In genomic region chr16:20740901-20741491, GRCh38 we compare ENCODE assay signal across 8 cellular contexts. TPM values are rescaled to one million over a fixed set of nuclear protein-coding genes. Genes with fewer than 3 reads are reported as not detected.
DNase-seq lines count a peak whose midpoint lies in the region; ATAC-seq and TF ChIP-seq lines count a peak whose summit lies in the region.

No MANE protein-coding gene starts in this region.

- ATAC-seq in GM19025 (IDR thresholded peaks at IDR 0.05; ENCODE audit: low read depth, unreplicated experiment) (peak; percentile 74), HG03175 (IDR thresholded peaks at IDR 0.05; ENCODE audit: unreplicated experiment) (peak; percentile 83)
- ATAC-seq in activated CD4-positive, alpha-beta T cell treated with anti-CD3 and anti-CD28 coated beads for 36 hours: peak; percentile 87

- peaks cover 32% of the 10 kb centered on the region for H3K4me1 Mint-ChIP-seq in activated CD4-positive, alpha-beta T cell treated with anti-CD3 and anti-CD28 coated beads for 36 hours
- peaks cover 20% of the 10 kb centered on the region for H3K4me1 Mint-ChIP-seq in chondrocyte (ENCODE audit: low read depth)

- POLR2A ChIA-PET in activated CD4-positive, alpha-beta T cell treated with anti-CD3 and anti-CD28 coated beads for 36 hours (lab: Charles Lee): interaction anchor here (0.6 to 1.5 kb wide), 2 partner anchors 133 to 1951 kb away, joined by 4 to 5 read pairs; partner anchors contain the start of gene RPS15A

- no peak for TF ChIP-seq CTCF in AG10803 (conservative IDR thresholded peaks at IDR 0.05; ENCODE audit: low read length)
- TF ChIP-seq CTCF in chondrocyte (IDR thresholded peaks at IDR 0.05): no peak

- no peaks in the 10 kb centered on the region for H3K9me3 Mint-ChIP-seq in activated CD4-positive, alpha-beta T cell treated with anti-CD3 and anti-CD28 coated beads for 36 hours (ENCODE audit: low read depth)
- H3K9me3 Mint-ChIP-seq in chondrocyte (ENCODE audit: low read depth): no peaks in the 10 kb centered on the region

- DNase-seq in AG10803 (ENCODE audit: low read depth) (peak; percentile 68), NCI-H460 (ENCODE audit: extremely low read depth, low read depth) (peak; percentile 70), chondrocyte (ENCODE audit: low spot score) (no peak), kidney tubule cell (ENCODE audit: low spot score) (peak; percentile 79)
- DNase-seq in activated CD4-positive, alpha-beta T cell treated with anti-CD3 and anti-CD28 coated beads for 36 hours: peak; percentile 95
- DNase-seq in stimulated activated CD4-positive, alpha-beta T cell treated with anti-CD3 and anti-CD28 coated beads, Interleukin-1b, Interleukin-23, amount 100 ng/mL, for 24 hours (ENCODE audit: low read depth in 4 of 4, low spot score in 1 of 4): peak; percentile 71 to 86 (median 83)

- no peaks in the 10 kb centered on the region for H3K27me3 Mint-ChIP-seq in activated CD4-positive, alpha-beta T cell treated with anti-CD3 and anti-CD28 coated beads for 36 hours
- no peaks in the 10 kb centered on the region for H3K27me3 Mint-ChIP-seq in chondrocyte (ENCODE audit: low read depth)

- CTCF ChIA-PET in activated CD4-positive, alpha-beta T cell treated with anti-CD3 and anti-CD28 coated beads for 36 hours (lab: Charles Lee): interaction anchor here (0.7 to 1.4 kb wide), 4 partner anchors 10 to 133 kb away, joined by 3 to 4 read pairs (median 3); no protein-coding TSS in a partner anchor

- peak overlapping the region; percentile 92 for H3K4me3 Mint-ChIP-seq in activated CD4-positive, alpha-beta T cell treated with anti-CD3 and anti-CD28 coated beads for 36 hours
- peak overlapping the region; percentile 99 for H3K4me3 Mint-ChIP-seq in chondrocyte (ENCODE audit: unreplicated experiment)

- H3K36me3 Mint-ChIP-seq in activated CD4-positive, alpha-beta T cell treated with anti-CD3 and anti-CD28 coated beads for 36 hours (ENCODE audit: low read depth): peaks cover 26% of the 10 kb centered on the region
- peaks cover 16% of the 10 kb centered on the region for H3K36me3 Mint-ChIP-seq in chondrocyte (ENCODE audit: low read depth)

- H3K27ac Mint-ChIP-seq in activated CD4-positive, alpha-beta T cell treated with anti-CD3 and anti-CD28 coated beads for 36 hours: peak overlapping the region; percentile 84
- H3K27ac Mint-ChIP-seq in chondrocyte (ENCODE audit: unreplicated experiment): peak overlapping the region; percentile 98

- peak overlapping the region; percentile 100 for H3K4me3 ChIP-seq in AG10803 (ENCODE audit: low read length)

- intact Hi-C loops in activated CD4-positive, alpha-beta T cell treated with anti-CD3 and anti-CD28 coated beads for 36 hours (cut with DNase I, micrococcal nuclease): loop anchor here (1.0 to 5.0 kb wide), 9 partner anchors 22 to 1219 kb away; partner anchors contain the start of genes CCP110 (in 2 of the 2), GDE1 (in 2 of the 2), DCUN1D3 (in 1 of the 2) and ERI2 (in 1 of the 2)

RNA-seq across cellular contexts. Expression of gene THUMPD1, which starts 0.6 kb away (rescaled TPM):
- total RNA-seq in NCI-H460 (2014; rRNA removed; shearing (Covaris generic)): 63.6 and 65.1 TPM in 2 replicates
- polyA plus RNA-seq in NCI-H460 (2014; cell fraction: nucleus; rRNA removed): 27.0 and 37.9 TPM in 2 replicates
- 10 to 100 TPM; 38.0 to 48.2 TPM for total RNA-seq in activated CD4-positive, alpha-beta T cell treated with anti-CD3 and anti-CD28 coated beads for 36 hours
- 41.3 to 44.3 TPM (median 43.7 TPM) in 3 replicates for total RNA-seq in chondrocyte

RNA-seq across cellular contexts. Expression of gene ACSM3, which starts 22.8 kb away (rescaled TPM):
- total RNA-seq in NCI-H460 (2014; rRNA removed; shearing (Covaris generic)): 1.6 and 2.1 TPM in 2 replicates
- polyA plus RNA-seq in NCI-H460 (2014; cell fraction: nucleus; rRNA removed): 2.6 and 4.4 TPM in 2 replicates
- 10 to 100 TPM; 17.6 to 21.8 TPM for total RNA-seq in activated CD4-positive, alpha-beta T cell treated with anti-CD3 and anti-CD28 coated beads for 36 hours
- total RNA-seq in chondrocyte: 0.48 to 2.0 TPM (median 1.9 TPM) in 3 replicates

RNA-seq across cellular contexts. Expression of gene ACSM1, which starts 43.5 kb away (rescaled TPM):
- not detected in 2 replicates for total RNA-seq in NCI-H460 (2014; rRNA removed; shearing (Covaris generic))
- polyA plus RNA-seq in NCI-H460 (2014; cell fraction: nucleus; rRNA removed): not detected in 2 replicates
- not detected for total RNA-seq in activated CD4-positive, alpha-beta T cell treated with anti-CD3 and anti-CD28 coated beads for 36 hours
- not detected in 3 replicates for total RNA-seq in chondrocyte
